In the genomic region with DNA sequence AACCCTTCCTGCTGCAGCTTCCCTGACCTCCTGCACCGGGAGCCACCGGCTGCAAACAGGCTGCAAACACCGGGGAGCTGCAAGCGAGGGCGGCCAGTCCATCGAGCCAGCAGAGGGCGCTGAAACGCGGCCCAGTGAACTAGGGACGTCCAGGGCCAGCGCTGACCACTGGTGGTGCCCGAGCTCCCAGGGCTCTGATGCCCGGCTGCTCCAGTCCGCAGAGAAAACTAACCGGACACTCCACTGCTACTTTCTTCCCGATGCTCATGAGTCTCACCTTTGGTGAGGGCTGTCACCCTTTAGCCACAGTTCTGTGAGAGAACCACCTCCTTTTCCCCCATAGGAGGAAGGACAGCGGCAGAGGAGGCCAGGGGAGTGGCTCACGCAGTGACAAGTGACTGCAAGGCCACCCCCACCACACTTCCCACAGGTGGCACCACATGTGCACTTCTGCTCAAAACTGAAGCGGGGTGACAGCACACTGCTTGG, we compare ENCODE assay signal across 8 cellular contexts.
DNase-seq lines count a peak whose midpoint lies in the region; ATAC-seq and TF ChIP-seq lines count a peak whose summit lies in the region.

No MANE protein-coding gene starts in this region.

- H3K79me2 ChIP-seq in HCT116 (ENCODE audit: insufficient read depth, low read length), result no peaks in the 10 kb centered on the region

- no peaks in the 10 kb centered on the region for H4K20me1 ChIP-seq in HCT116 (ENCODE audit: insufficient read depth)

- peaks cover 0 to 7% of the 10 kb centered on the region in 2 experiments; a peak in 1 of 4 replicates for H3K4me1 ChIP-seq in HCT116 (ENCODE audit: control insufficient read depth in 1 of 2, insufficient read depth in 2 of 2, low read length in 2 of 2)
- peaks cover 3% of the 10 kb centered on the region; the same call in 1 of the 2 replicates for H3K4me1 ChIP-seq in Panc1 (ENCODE audit: control insufficient read depth, insufficient read depth, low read length)

- TF ChIP-seq CTCF in AG04450 (IDR thresholded peaks at IDR 0.05; ENCODE audit: low read depth, low read length), result peak; percentile 98
- TF ChIP-seq CTCF in HCT116 (IDR thresholded peaks at IDR 0.05 in 2 of 3, conservative IDR thresholded peaks at IDR 0.05 in 1 of 3; ENCODE audit: borderline replicate concordance in 1 of 3, insufficient read depth in 1 of 3, low read depth in 2 of 3, low read length in 2 of 3), result peak; percentile 96 to 97 (median 97)
- peak; percentile 92 for TF ChIP-seq CTCF in Panc1 (IDR thresholded peaks at IDR 0.05)
- TF ChIP-seq CTCF in fibroblast of the aortic adventitia (IDR thresholded peaks at IDR 0.05; ENCODE audit: insufficient read depth, low read length), result peak; percentile 96
- TF ChIP-seq CTCF in nephron (IDR thresholded peaks at IDR 0.05; ENCODE audit: unreplicated experiment in 3 of 3), result peak; percentile 91 to 95 (median 95)

- no peak for TF ChIP-seq POLR2A in HCT116 (IDR thresholded peaks at IDR 0.05; ENCODE audit: borderline replicate concordance, extremely low read depth, insufficient read depth, insufficient read length)

- DNase-seq in AG04450 (ENCODE audit: low read depth, low spot score), result peak; percentile 41
- DNase-seq in HCT116 (ENCODE audit: low read depth, low spot score), result peak; percentile 62
- peak; percentile 20 for DNase-seq in Panc1 (ENCODE audit: low read depth, low spot score)
- DNase-seq in activated effector memory CD4-positive, alpha-beta T cell treated with Interleukin-2 at 50 U/mL for 16 hours, result peak; percentile 22
- DNase-seq in fibroblast of the aortic adventitia (ENCODE audit: low read depth), result peak; percentile 69
- DNase-seq in stromal cell of bone marrow (ENCODE audit: low read depth), result peak; percentile 49

- no peaks in the 10 kb centered on the region for H3K9me2 ChIP-seq in HCT116 (ENCODE audit: insufficient read depth)

- intact Hi-C loops in HCT116 (cut with micrococcal nuclease), result loop anchor here (1.0 to 10.0 kb wide), 5 partner anchors 158 to 452 kb away; partner anchors contain the start of gene URAD
- intact Hi-C loops in Panc1 (cut with micrococcal nuclease; ENCODE audit: unreplicated experiment), result loop anchor here (5.0 to 10.0 kb wide), 3 partner anchors 171 to 452 kb away; partner anchors contain the start of gene URAD

- no peak overlapping the region for H3K4me3 ChIP-seq in AG04450 (ENCODE audit: low read depth, low read length)
- peak overlapping the region; percentile 27 to 31; a peak in 3 of 4 replicates for H3K4me3 ChIP-seq in HCT116 (replicated peaks in 1 of 2; ENCODE audit: low read depth in 1 of 2, low read length in 2 of 2)
- peak overlapping the region; percentile 23 to 54; a peak in 3 of 4 replicates for H3K4me3 ChIP-seq in Panc1 (ENCODE audit: low read depth in 2 of 2, low read length in 2 of 2)
- H3K4me3 ChIP-seq in fibroblast of the aortic adventitia (ENCODE audit: low read depth, low read length), result peak overlapping the region; percentile 33

- peaks cover 9% of the 10 kb centered on the region for H3K4me1 Mint-ChIP-seq in nephron

- peaks cover 4% of the 10 kb centered on the region for H3K9me3 ChIP-seq in AG04450 (ENCODE audit: control insufficient read depth, insufficient read depth, low read length)
- peaks cover 0 to 4% of the 10 kb centered on the region in 2 experiments; a peak in 1 of 4 replicates for H3K9me3 ChIP-seq in HCT116 (ENCODE audit: control insufficient read depth in 1 of 2, insufficient read depth in 1 of 2, low read depth in 1 of 2, low read length in 2 of 2)
- no peaks in the 10 kb centered on the region for H3K9me3 ChIP-seq in Panc1 (ENCODE audit: control insufficient read depth, insufficient read depth, low read depth, low read length)

- RAD21 ChIA-PET in HCT116 (lab: Charles Lee; ENCODE audit: low non-redundant PET in 1 of 2, low total read pairs in 2 of 2, uncharacterized antibody in 2 of 2, unreplicated experiment in 2 of 2), result interaction anchor here (1.8 to 2.0 kb wide), 2 partner anchors 293 kb away, joined by 11 to 14 read pairs; no protein-coding TSS in a partner anchor

- H3K36me3 Mint-ChIP-seq in nephron (ENCODE audit: low read depth), result no peaks in the 10 kb centered on the region

- no peak overlapping the region for H3K9ac ChIP-seq in HCT116 (ENCODE audit: low read length)

- no peaks in the 10 kb centered on the region for H3K9me3 Mint-ChIP-seq in nephron

- BruUV-seq in HCT116 (replicated peaks; lab: Mats Ljungman, UMichigan), result no TSS peak
- no TSS peak for BruUV-seq in Panc1 (replicated peaks; lab: Mats Ljungman, UMichigan)

- H3K4me2 ChIP-seq in HCT116 (ENCODE audit: low read length), result peak overlapping the region; percentile 68

- peaks cover 12% of the 10 kb centered on the region for H3K27me3 Mint-ChIP-seq in nephron (ENCODE audit: low read depth)

- no peaks in the 10 kb centered on the region for H3K27me3 ChIP-seq in AG04450 (ENCODE audit: control insufficient read depth, insufficient read depth, low read length)
- no peaks in the 10 kb centered on the region for H3K27me3 ChIP-seq in HCT116 (ENCODE audit: insufficient read depth, low read length)
- no peaks in the 10 kb centered on the region for H3K27me3 ChIP-seq in Panc1 (ENCODE audit: control insufficient read depth, insufficient read depth, low read length)

- CTCF ChIA-PET in AG04450 (lab: Charles Lee) (interaction anchor here (0.6 to 15.1 kb wide), 45 partner anchors 8 to 587 kb away, joined by 3 to 280 read pairs (median 4); partner anchors contain the start of gene LNX2), HCT116 (lab: Charles Lee) (interaction anchor here (0.6 to 4.4 kb wide), 25 partner anchors 9 to 586 kb away, joined by 3 to 64 read pairs (median 3); partner anchors contain the start of gene LNX2), Panc1 (lab: Charles Lee) (interaction anchor here (0.6 to 1.5 kb wide), 4 partner anchors 111 to 297 kb away, joined by 3 to 8 read pairs (median 4); no protein-coding TSS in a partner anchor)

- H3K4me3 Mint-ChIP-seq in nephron, result peak overlapping the region; percentile 3 to 56 (median 36)

- H3K27ac ChIP-seq in AG04450 (ENCODE audit: low read depth, low read length), result no peak overlapping the region
- H3K27ac ChIP-seq in HCT116 (ENCODE audit: low read depth, low read length), result no peak overlapping the region
- H3K27ac ChIP-seq in Panc1 (ENCODE audit: low read length), result no peak overlapping the region

- H3K27ac Mint-ChIP-seq in nephron, result peak overlapping the region in 1 of 3 experiments; percentile 41

- in situ Hi-C loops in Panc1 (cut with HindIII; ENCODE audit: low pct_unique_long_range_greater_than_20kb, low sequenced_read_pairs), result no loop called here

- ATAC-seq in HCT116 (peak; percentile 98), Panc1 (peak; percentile 99), HG03378 (IDR thresholded peaks at IDR 0.05; ENCODE audit: unreplicated experiment) (no peak)

- peak; percentile 75 for TF ChIP-seq RAD21 in HCT116 (IDR thresholded peaks at IDR 0.05; ENCODE audit: low read depth)

- no peak overlapping the region for H2AFZ ChIP-seq in HCT116 (ENCODE audit: low read depth, low read length, poor library complexity, severe bottlenecking)

- POLR2A ChIA-PET in AG04450 (lab: Yijun Ruan, JAX), result interaction anchor here (0.6 to 1.0 kb wide), 2 partner anchors 47 to 293 kb away, joined by 5 read pairs; no protein-coding TSS in a partner anchor
- POLR2A ChIA-PET in HCT116 (lab: Charles Lee), result interaction anchor here (0.6 to 1.4 kb wide), 4 partner anchors 70 to 421 kb away, joined by 3 to 6 read pairs (median 4); partner anchors contain the start of gene LNX2
- POLR2A ChIA-PET in Panc1 (lab: Charles Lee), result no interaction called here

- H3K36me3 ChIP-seq in HCT116 (ENCODE audit: control insufficient read depth in 1 of 2, insufficient read depth in 2 of 2, low read length in 2 of 2) (no peaks in the 10 kb centered on the region), Panc1 (ENCODE audit: control insufficient read depth, insufficient read depth, low read length) (no peaks in the 10 kb centered on the region)

TF ChIP-seq in HCT116, 20 proteins besides CTCF, POLR2A, EP300 and RAD21:
- TF ChIP-seq EGR1 (IDR thresholded peaks at IDR 0.05; ENCODE audit: low read depth), result no peak
- TF ChIP-seq MAX (IDR thresholded peaks at IDR 0.05), result peak; percentile 36; the same call in 1 of the 2 replicates
- no peak for TF ChIP-seq SP1 (IDR thresholded peaks at IDR 0.05; ENCODE audit: low read depth)
- no peak for TF ChIP-seq ZBTB33 (IDR thresholded peaks at IDR 0.05; ENCODE audit: extremely low read depth, insufficient replicate concordance, low read length)
- TF ChIP-seq EZH2 (IDR thresholded peaks at IDR 0.05), result no peak
- TF ChIP-seq ZFX (IDR thresholded peaks at IDR 0.05), result no peak
- no peak for TF ChIP-seq YY1 (IDR thresholded peaks at IDR 0.05; ENCODE audit: extremely low read depth, insufficient replicate concordance, low read depth, low read length)
